9 cellular contexts compared by ENCODE assay signal in genomic region chr15:93228546-93228945, GRCh38.
"Had no signal": no experiment of that assay in that cellular context is flagged by ENCODE, and none has a peak within 500 bp of the region (broad histone marks: within the 10 kb centered on the region; RNA-seq: fewer than 3 reads in every experiment).

No MANE protein-coding gene starts in this region.

- H3K9ac ChIP-seq: GM23248 had no signal

- H3K4me1 ChIP-seq: HAP-1 had no signal

- H2AFZ ChIP-seq: GM23248, GM23338 had no signal

- DNase-seq: GM23248, GOT3, H7, H9, HCEC 1CT, HFFc6 had no signal

- H3K4me3 ChIP-seq: GM23248, GM23338, HAP-1 had no signal

- H3K36me3 ChIP-seq: HAP-1 had no signal

- H3K27ac ChIP-seq: GM23248 had no signal

- H3K4me3 Mint-ChIP-seq: GM23338, H9, HFFc6 had no signal

- H3K4me1 Mint-ChIP-seq: GM23338 had no signal

- H3K27ac Mint-ChIP-seq: GM23338, H9, HFFc6 had no signal

- H3K9me3 ChIP-seq: HAP-1 had no signal

- H3K4me2 ChIP-seq: GM23338 had no signal

- ATAC-seq: GM23338, HCT116 had no signal
